19 cellular contexts compared by ENCODE assay signal in the genomic region with DNA sequence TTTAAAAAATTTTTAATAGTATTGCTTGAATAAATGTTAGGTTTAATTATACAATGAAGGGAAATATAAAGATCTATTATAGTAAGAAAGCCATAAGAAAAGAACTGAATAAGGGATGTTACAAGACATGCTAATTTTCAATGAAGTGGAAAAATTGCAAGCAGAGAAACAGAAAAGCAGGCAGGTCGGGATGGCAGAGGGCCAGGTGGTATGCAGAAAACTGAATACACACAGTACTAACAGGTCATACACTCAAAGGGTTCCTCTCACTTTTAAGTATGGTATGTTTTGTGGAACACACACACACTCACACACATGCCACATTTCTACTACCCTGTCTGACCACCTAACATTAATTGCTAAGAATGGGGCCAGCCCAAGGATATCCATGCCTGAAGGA.
"Had no signal": no experiment of that assay in that cellular context is flagged by ENCODE, and none has a peak within 500 bp of the region (broad histone marks: within the 10 kb centered on the region; RNA-seq: fewer than 3 reads in every experiment).

No MANE protein-coding gene starts in this region.

- H3K4me3 ChIP-seq: MG63 had no signal

- H3K9me3 ChIP-seq: MG63, SK-N-SH had no signal

- DNase-seq: IMR-90, Karpas-422, KG1, MG63, NCI-H1092, NCI-H1105 treated with DMSO at 0.1 percent for 48 hours, NCI-H1417 treated with DMSO at 0.1 percent for 48 hours, NCI-H146, NCI-H1694 treated with DMSO at 0.1 percent for 48 hours, NCI-H1930, NCI-H2081, NCI-H2107, NCI-H2227 treated with DMSO at 0.1 percent for 48 hours, NCI-H524, NCI-H526 treated with DMSO at 0.1 percent for 48 hours, NCI-H774, RPMI8226, SHP77, SK-N-SH had no signal

- H3K27me3 ChIP-seq: MG63 had no signal

- H3K36me3 ChIP-seq: MG63 had no signal
